1 cellular context compared by ENCODE assay signal in the genomic region with DNA sequence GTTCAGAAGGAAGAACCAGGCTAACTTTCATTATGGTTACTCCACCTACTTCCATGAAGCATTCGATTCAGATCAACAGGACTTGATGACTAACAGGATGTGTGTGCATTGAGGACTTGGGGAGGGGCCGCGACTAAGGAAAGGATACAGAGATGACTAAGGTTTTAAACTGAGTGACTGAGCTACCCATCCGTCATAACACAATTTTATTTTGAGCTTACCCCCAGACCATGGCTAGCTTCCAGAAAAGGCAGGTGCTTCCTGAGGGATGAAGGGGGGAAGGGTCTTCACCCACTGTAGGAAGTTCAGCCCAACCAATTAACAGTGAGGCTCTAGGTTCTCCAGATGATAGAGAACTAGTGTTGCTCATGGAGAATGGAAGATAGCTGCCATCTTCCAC.
TF ChIP-seq lines count a peak whose summit lies in the region.

No MANE protein-coding gene starts in this region.

TF ChIP-seq in SK-N-SH, 30 proteins besides CTCF, POLR2A, EP300 and RAD21 (continued from another document):
- TF ChIP-seq, protein P1, sequence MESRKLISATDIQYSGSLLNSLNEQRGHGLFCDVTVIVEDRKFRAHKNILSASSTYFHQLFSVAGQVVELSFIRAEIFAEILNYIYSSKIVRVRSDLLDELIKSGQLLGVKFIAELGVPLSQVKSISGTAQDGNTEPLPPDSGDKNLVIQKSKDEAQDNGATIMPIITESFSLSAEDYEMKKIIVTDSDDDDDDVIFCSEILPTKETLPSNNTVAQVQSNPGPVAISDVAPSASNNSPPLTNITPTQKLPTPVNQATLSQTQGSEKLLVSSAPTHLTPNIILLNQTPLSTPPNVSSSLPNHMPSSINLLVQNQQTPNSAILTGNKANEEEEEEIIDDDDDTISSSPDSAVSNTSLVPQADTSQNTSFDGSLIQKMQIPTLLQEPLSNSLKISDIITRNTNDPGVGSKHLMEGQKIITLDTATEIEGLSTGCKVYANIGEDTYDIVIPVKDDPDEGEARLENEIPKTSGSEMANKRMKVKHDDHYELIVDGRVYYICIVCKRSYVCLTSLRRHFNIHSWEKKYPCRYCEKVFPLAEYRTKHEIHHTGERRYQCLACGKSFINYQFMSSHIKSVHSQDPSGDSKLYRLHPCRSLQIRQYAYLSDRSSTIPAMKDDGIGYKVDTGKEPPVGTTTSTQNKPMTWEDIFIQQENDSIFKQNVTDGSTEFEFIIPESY (IDR thresholded peaks at IDR 0.05; ENCODE audit: borderline replicate concordance, low read depth) = no peak
- TF ChIP-seq, protein P2, sequence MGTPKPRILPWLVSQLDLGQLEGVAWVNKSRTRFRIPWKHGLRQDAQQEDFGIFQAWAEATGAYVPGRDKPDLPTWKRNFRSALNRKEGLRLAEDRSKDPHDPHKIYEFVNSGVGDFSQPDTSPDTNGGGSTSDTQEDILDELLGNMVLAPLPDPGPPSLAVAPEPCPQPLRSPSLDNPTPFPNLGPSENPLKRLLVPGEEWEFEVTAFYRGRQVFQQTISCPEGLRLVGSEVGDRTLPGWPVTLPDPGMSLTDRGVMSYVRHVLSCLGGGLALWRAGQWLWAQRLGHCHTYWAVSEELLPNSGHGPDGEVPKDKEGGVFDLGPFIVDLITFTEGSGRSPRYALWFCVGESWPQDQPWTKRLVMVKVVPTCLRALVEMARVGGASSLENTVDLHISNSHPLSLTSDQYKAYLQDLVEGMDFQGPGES (IDR thresholded peaks at IDR 0.05; ENCODE audit: low read depth, low read length) = no peak
- no peak for TF ChIP-seq FOXJ3 (CRISPR knock-in tag; IDR thresholded peaks at IDR 0.05)
